In the genomic region with DNA sequence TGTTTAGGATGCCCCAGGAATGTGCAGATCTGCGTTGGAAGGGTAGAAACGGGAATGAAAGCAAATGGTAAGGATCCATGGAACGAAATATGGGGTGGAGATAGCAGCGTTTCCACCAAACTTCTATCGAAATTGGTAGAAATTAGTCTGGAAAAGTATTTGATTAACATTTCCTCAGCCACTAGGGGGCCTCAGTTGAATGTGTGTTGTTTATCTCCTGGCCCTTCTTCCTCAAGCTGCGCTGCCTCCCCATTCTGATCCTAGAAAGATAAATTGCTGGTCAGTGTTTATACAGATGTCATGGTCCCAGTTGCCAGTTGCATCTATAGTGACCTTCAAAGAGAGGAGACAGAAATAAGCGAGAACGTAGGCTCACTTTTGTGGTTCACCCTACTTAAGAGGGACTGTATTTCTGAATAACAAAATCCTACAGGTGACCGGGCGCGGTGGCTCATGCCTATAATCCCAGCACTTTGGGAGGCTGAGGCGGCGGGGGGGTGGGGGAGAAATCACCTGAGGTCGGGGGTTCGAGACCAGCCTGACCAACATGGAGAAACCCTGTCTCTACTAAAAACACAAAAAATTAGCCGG, we compare ENCODE assay signal across 9 cellular contexts.
A peak's percentile ranks its signal among the peaks of the same experiment; 100 is the strongest.
DNase-seq lines count a peak whose midpoint lies in the region; ATAC-seq and TF ChIP-seq lines count a peak whose summit lies in the region.
"Had no signal": no experiment of that assay in that cellular context is flagged by ENCODE, and none has a peak within 500 bp of the region (broad histone marks: within the 10 kb centered on the region; RNA-seq: fewer than 3 reads in every experiment).

No MANE protein-coding gene starts in this region.

- H3K36me3 ChIP-seq in right lobe of liver = no peaks in the 10 kb centered on the region

- H3K27me3 ChIP-seq in right lobe of liver = no peaks in the 10 kb centered on the region

- no peak overlapping the region for H3K27ac Mint-ChIP-seq in activated T-cell treated with anti-CD3 and anti-CD28 coated beads, Interleukin-2, amount 50 U/mL, for 72 hours
- H3K27ac Mint-ChIP-seq in WTC11 = no peak overlapping the region
- H3K27ac Mint-ChIP-seq: activated naive CD4-positive, alpha-beta T cell treated with anti-CD3 and anti-CD28 coated beads, Interleukin-2, amount 50 U/mL, for 72 hours had no signal

- H3K36me3 Mint-ChIP-seq in activated T-cell treated with anti-CD3 and anti-CD28 coated beads, Interleukin-2, amount 50 U/mL, for 72 hours (ENCODE audit: insufficient read depth in 2 of 2) = no peaks in the 10 kb centered on the region
- peaks cover 7% of the 10 kb centered on the region for H3K36me3 Mint-ChIP-seq in WTC11
- H3K36me3 Mint-ChIP-seq: activated naive CD4-positive, alpha-beta T cell treated with anti-CD3 and anti-CD28 coated beads, Interleukin-2, amount 50 U/mL, for 72 hours had no signal

- no peak for TF ChIP-seq POLR2A in right lobe of liver (IDR thresholded peaks at IDR 0.05)

- no peak overlapping the region for H3K4me3 ChIP-seq in right lobe of liver

- H3K27me3 Mint-ChIP-seq in activated T-cell treated with anti-CD3 and anti-CD28 coated beads, Interleukin-2, amount 50 U/mL, for 72 hours (ENCODE audit: low read depth) = no peaks in the 10 kb centered on the region
- H3K27me3 Mint-ChIP-seq in WTC11 (ENCODE audit: low read depth) = no peaks in the 10 kb centered on the region; the same call in 1 of the 2 replicates

- H3K4me3 Mint-ChIP-seq in activated T-cell treated with anti-CD3 and anti-CD28 coated beads, Interleukin-2, amount 50 U/mL, for 72 hours = no peak overlapping the region
- H3K4me3 Mint-ChIP-seq in WTC11 = no peak overlapping the region

- CTCF ChIA-PET in WTC11 (lab: Charles Lee) = interaction anchor here (0.6 to 1.3 kb wide), 11 partner anchors 9 to 228 kb away, joined by 3 to 8 read pairs (median 3); no protein-coding TSS in a partner anchor

- POLR2A ChIA-PET in WTC11 (lab: Charles Lee) = no interaction called here

- peak; percentile 71 for TF ChIP-seq CTCF in WTC11 (IDR thresholded peaks at IDR 0.05)
- TF ChIP-seq CTCF in right lobe of liver (IDR thresholded peaks at IDR 0.05) = peak; percentile 26 to 45 (median 36)

- no peak overlapping the region for H3K27ac ChIP-seq in right lobe of liver

- 66% methylated on average over 16 of the region's 16 CpGs for WGBS in right lobe of liver (ENCODE audit: insufficient coverage, low coverage, low lambda C conversion rate, missing lambda C conversion rate)

- H3K4me1 Mint-ChIP-seq in activated T-cell treated with anti-CD3 and anti-CD28 coated beads, Interleukin-2, amount 50 U/mL, for 72 hours (ENCODE audit: low read depth) = no peaks in the 10 kb centered on the region
- H3K4me1 Mint-ChIP-seq in WTC11 = peaks cover 18% of the 10 kb centered on the region

- intact Hi-C loops in right lobe of liver (cut with DNase I) = no loop called here

- ATAC-seq in activated T-cell treated with anti-CD3 and anti-CD28 coated beads, Interleukin-2, amount 50 U/mL, for 72 hours (replicated peaks in 1 of 2) = no peak
- ATAC-seq in WTC11 = peak; percentile 73
- no peak for ATAC-seq in right lobe of liver
- no peak for ATAC-seq in HG03521 (IDR thresholded peaks at IDR 0.05; ENCODE audit: unreplicated experiment)
- ATAC-seq in HG02678 (IDR thresholded peaks at IDR 0.05; ENCODE audit: unreplicated experiment) = no peak
- ATAC-seq: activated naive CD4-positive, alpha-beta T cell treated with anti-CD3 and anti-CD28 coated beads, Interleukin-2, amount 50 U/mL, for 72 hours had no signal

- H3K4me1 ChIP-seq in right lobe of liver = no peaks in the 10 kb centered on the region

- DNase-seq in activated T-cell treated with anti-CD3 and anti-CD28 coated beads, Interleukin-2, amount 50 U/mL, for 72 hours = peak; percentile 2 to 7
- DNase-seq in activated T-cell treated with anti-CD3 and anti-CD28 coated beads for 4 hours (no peak), NCI-H1417 treated with DMSO at 0.1 percent for 48 hours (lab: John Stamatoyannopoulos, UW) (peak; percentile 13), WTC11 (ENCODE audit: low spot score) (peak; percentile 38), right lobe of liver (no peak)
- no peak for DNase-seq in activated T-cell treated with anti-CD3 and anti-CD28 coated beads, Interleukin-2, amount 50 U/mL, for 48 hours

- peaks cover 0 to 2% of the 10 kb centered on the region in 2 donors for H3K9me3 Mint-ChIP-seq in activated T-cell treated with anti-CD3 and anti-CD28 coated beads, Interleukin-2, amount 50 U/mL, for 72 hours
- peaks cover 16% of the 10 kb centered on the region for H3K9me3 Mint-ChIP-seq in WTC11

- H3K9me3 ChIP-seq in right lobe of liver = no peaks in the 10 kb centered on the region

TF ChIP-seq in WTC11, 78 proteins besides CTCF, POLR2A, EP300 and RAD21:
- no peak for TF ChIP-seq ZNF532 (CRISPR knock-in tag; IDR thresholded peaks at IDR 0.05; ENCODE audit: borderline replicate concordance)
- no peak for TF ChIP-seq NFATC4 (CRISPR knock-in tag; IDR thresholded peaks at IDR 0.05)
- TF ChIP-seq, protein P1, sequence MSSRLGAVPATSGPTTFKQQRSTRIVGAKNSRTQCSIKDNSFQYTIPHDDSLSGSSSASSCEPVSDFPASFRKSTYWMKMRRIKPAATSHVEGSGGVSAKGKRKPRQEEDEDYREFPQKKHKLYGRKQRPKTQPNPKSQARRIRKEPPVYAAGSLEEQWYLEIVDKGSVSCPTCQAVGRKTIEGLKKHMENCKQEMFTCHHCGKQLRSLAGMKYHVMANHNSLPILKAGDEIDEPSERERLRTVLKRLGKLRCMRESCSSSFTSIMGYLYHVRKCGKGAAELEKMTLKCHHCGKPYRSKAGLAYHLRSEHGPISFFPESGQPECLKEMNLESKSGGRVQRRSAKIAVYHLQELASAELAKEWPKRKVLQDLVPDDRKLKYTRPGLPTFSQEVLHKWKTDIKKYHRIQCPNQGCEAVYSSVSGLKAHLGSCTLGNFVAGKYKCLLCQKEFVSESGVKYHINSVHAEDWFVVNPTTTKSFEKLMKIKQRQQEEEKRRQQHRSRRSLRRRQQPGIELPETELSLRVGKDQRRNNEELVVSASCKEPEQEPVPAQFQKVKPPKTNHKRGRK (CRISPR knock-in tag; IDR thresholded peaks at IDR 0.05; ENCODE audit: borderline replicate concordance) = no peak
- no peak for TF ChIP-seq JUN (CRISPR knock-in tag; IDR thresholded peaks at IDR 0.05)
- no peak for TF ChIP-seq GRHL2 (CRISPR knock-in tag; IDR thresholded peaks at IDR 0.05; ENCODE audit: insufficient replicate concordance, severe bottlenecking)

Comparison
In these comparisons a context has a peak if more than half of its experiments do, and no peak if none do; other contexts are left out.
1. DNase-seq: peak in activated T-cell treated with anti-CD3 and anti-CD28 coated beads, Interleukin-2, amount 50 U/mL, for 72 hours (2 of 2), NCI-H1417 treated with DMSO at 0.1 percent for 48 hours (single experiment) and WTC11 (single experiment); none in activated T-cell treated with anti-CD3 and anti-CD28 coated beads for 4 hours (single experiment), right lobe of liver (0 of 3) and activated T-cell treated with anti-CD3 and anti-CD28 coated beads, Interleukin-2, amount 50 U/mL, for 48 hours (0 of 2).